ENCODE assay signal across 16 cellular contexts in the genomic region with DNA sequence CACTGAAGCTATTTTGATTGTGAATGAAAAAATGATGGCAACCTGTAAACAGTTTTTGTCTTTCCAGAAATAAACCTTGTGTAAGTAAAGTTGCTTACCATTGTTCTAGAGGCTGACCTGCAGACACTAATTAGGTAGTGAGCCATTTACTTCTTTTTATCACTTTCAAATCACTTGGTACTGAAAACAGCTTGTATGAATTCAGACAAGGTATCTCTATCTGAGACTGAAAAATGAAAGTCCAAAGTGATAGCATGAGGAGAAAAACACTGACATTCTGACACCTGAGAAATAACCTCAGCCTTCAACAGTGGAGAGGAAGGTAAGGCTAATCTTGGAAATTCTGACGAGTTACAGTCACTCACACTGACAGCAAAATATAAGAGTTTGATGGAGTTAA.
DNase-seq lines count a peak whose midpoint lies in the region; ATAC-seq, FAIRE-seq and TF ChIP-seq lines count a peak whose summit lies in the region.
"Had no signal": no experiment of that assay in that cellular context is flagged by ENCODE, and none has a peak within 500 bp of the region (broad histone marks: within the 10 kb centered on the region; RNA-seq: fewer than 3 reads in every experiment).

No MANE protein-coding gene starts in this region.

- SMC1A ChIA-PET in GM12878 (lab: Charles Lee; ENCODE audit: uncharacterized antibody, unreplicated experiment) = no interaction called here

- DNase-seq in GM06990 (ENCODE audit: extremely low read depth, insufficient read length) (peak; percentile 7), GM12878 (ENCODE audit: low read depth, low spot score) (no peak), H7 (no peak), NCI-H2107 (lab: John Stamatoyannopoulos, UW) (no peak)
- DNase-seq: IMR-90, Kasumi-1, NCI-H1105, NCI-H187, NCI-H526 treated with DMSO at 0.1 percent for 48 hours, SHP77 treated with DMSO at 0.1 percent for 48 hours had no signal

- no peak for TF ChIP-seq RAD21 in GM12878 (IDR thresholded peaks at IDR 0.05; ENCODE audit: insufficient read depth, low read depth, low read length)

- intact Hi-C loops in GM12878 (cut with micrococcal nuclease; ENCODE audit: unreplicated experiment) = no loop called here

- H3K9me3 ChIP-seq in GM12878 (replicated peaks; ENCODE audit: control insufficient read depth, insufficient read depth, low read length) = no peaks in the 10 kb centered on the region
- H3K9me3 ChIP-seq: A549; BLaER1 treated with 17β-estradiol and CSF1 and Interleukin-3, amounts not matched to agents 10 nM and 100 nM; HAP-1 had no signal

- RAD21 ChIA-PET in GM12878 (lab: Charles Lee; ENCODE audit: unreplicated experiment) = no interaction called here

- in situ Hi-C loops in GM12878 (cut with MboI) = no loop called here

- H3K27ac ChIP-seq in GM12878 (ENCODE audit: control insufficient read depth, insufficient read depth) = no peak overlapping the region
- H3K27ac ChIP-seq: A549; BLaER1 treated with 17β-estradiol and CSF1 and Interleukin-3, amounts not matched to agents 10 nM and 100 nM had no signal

- TF ChIP-seq CTCF in GM06990 (IDR thresholded peaks at IDR 0.05; ENCODE audit: insufficient read depth, low read length, poor library complexity, severe bottlenecking) (no peak), GM12878 (IDR thresholded peaks at IDR 0.05 in 2 of 3, conservative IDR thresholded peaks at IDR 0.05 in 1 of 3; ENCODE audit: control insufficient read depth in 2 of 3, extremely low read depth in 1 of 3, insufficient read depth in 1 of 3, low read depth in 3 of 3, low read length in 3 of 3) (no peak)

- no peak overlapping the region for H3K9ac ChIP-seq in GM12878 (ENCODE audit: control insufficient read depth, insufficient read depth, low read length)
- H3K9ac ChIP-seq: BLaER1 treated with 17β-estradiol and CSF1 and Interleukin-3, amounts not matched to agents 10 nM and 100 nM had no signal

- no TSS peak for BruUV-seq in GM12878 (replicated peaks; lab: Mats Ljungman, UMichigan)

- no peak overlapping the region for H2AFZ ChIP-seq in GM12878 (ENCODE audit: control insufficient read depth, low read depth, low read length)

- no peak for TF ChIP-seq EP300 in GM12878 (IDR thresholded peaks at IDR 0.05; ENCODE audit: borderline replicate concordance in 1 of 2, control insufficient read depth in 1 of 2, low read depth in 2 of 2, low read length in 2 of 2)

- no peaks in the 10 kb centered on the region for H3K79me2 ChIP-seq in GM12878 (ENCODE audit: control insufficient read depth, insufficient read depth, low read length)

- CTCF ChIA-PET in GM12878 (lab: Yijun Ruan, JAX) = interaction anchor here (0.6 kb wide), 2 partner anchors 279 to 503 kb away, joined by 3 read pairs; no protein-coding TSS in a partner anchor

- H4K20me1 ChIP-seq in GM12878 (ENCODE audit: control insufficient read depth, insufficient read depth) = no peaks in the 10 kb centered on the region

- TF ChIP-seq POLR2A in GM12878 (IDR thresholded peaks at IDR 0.05; ENCODE audit: low read depth, low read length) = no peak

- H3K4me2 ChIP-seq in GM12878 (ENCODE audit: control insufficient read depth, insufficient read depth) = no peak overlapping the region
- H3K4me2 ChIP-seq: A549 had no signal

- FAIRE-seq in GM12878 (lab: Jason Lieb, UNC) = no peak
- FAIRE-seq: A549 had no signal

- peak; percentile 31 for ATAC-seq in GM19035 (IDR thresholded peaks at IDR 0.05; ENCODE audit: unreplicated experiment)
- ATAC-seq in HG02870 (IDR thresholded peaks at IDR 0.05; ENCODE audit: unreplicated experiment) = peak; percentile 45
- peak; percentile 54; the same call in 2 of the 3 replicates for ATAC-seq in GM12878
- ATAC-seq in HG02884 (IDR thresholded peaks at IDR 0.05; ENCODE audit: unreplicated experiment) = no peak
- ATAC-seq: A549 had no signal

- 0% methylated on average over 1 of the region's 1 CpG for WGBS in GM12878 (ENCODE audit: insufficient coverage, insufficient replicate concordance, low lambda C conversion rate, missing lambda C conversion rate)

- no peaks in the 10 kb centered on the region for H3K36me3 ChIP-seq in GM06990 (ENCODE audit: control insufficient read depth, insufficient read depth, low read length)
- H3K36me3 ChIP-seq in GM12878 (ENCODE audit: control insufficient read depth in 2 of 2, insufficient read depth in 2 of 2, low read length in 1 of 2) = no peaks in the 10 kb centered on the region
- no peaks in the 10 kb centered on the region for H3K36me3 ChIP-seq in H7 (replicated peaks; ENCODE audit: control insufficient read depth, insufficient read depth, low read length)
- H3K36me3 ChIP-seq: BLaER1 treated with 17β-estradiol and CSF1 and Interleukin-3, amounts not matched to agents 10 nM and 100 nM; HAP-1 had no signal

- H3K4me3 ChIP-seq in GM06990 (replicated peaks; ENCODE audit: low read depth, low read length) (no peak overlapping the region), GM12878 (no peak overlapping the region), H7 (ENCODE audit: insufficient read depth, low read depth, low read length) (no peak overlapping the region)
- H3K4me3 ChIP-seq: A549; BLaER1 treated with 17β-estradiol and CSF1 and Interleukin-3, amounts not matched to agents 10 nM and 100 nM; HAP-1 had no signal

- POLR2A ChIA-PET in GM12878 (lab: Charles Lee) = no interaction called here

- H3K27me3 ChIP-seq in GM06990 (replicated peaks; ENCODE audit: control insufficient read depth, insufficient read depth, low read length) (no peaks in the 10 kb centered on the region), GM12878 (replicated peaks in 1 of 2; ENCODE audit: control insufficient read depth in 2 of 2, insufficient read depth in 2 of 2, low read length in 1 of 2) (no peaks in the 10 kb centered on the region; a peak in 1 of 4 replicates), H7 (ENCODE audit: control insufficient read depth, insufficient read depth, low read length) (no peaks in the 10 kb centered on the region)

- H3K4me1 ChIP-seq in GM12878 (ENCODE audit: control insufficient read depth, insufficient read depth, low read length) = no peaks in the 10 kb centered on the region
- H3K4me1 ChIP-seq: A549 had no signal

TF ChIP-seq in GM12878, 131 proteins besides CTCF, POLR2A, EP300 and RAD21:
- TF ChIP-seq, protein P1, sequence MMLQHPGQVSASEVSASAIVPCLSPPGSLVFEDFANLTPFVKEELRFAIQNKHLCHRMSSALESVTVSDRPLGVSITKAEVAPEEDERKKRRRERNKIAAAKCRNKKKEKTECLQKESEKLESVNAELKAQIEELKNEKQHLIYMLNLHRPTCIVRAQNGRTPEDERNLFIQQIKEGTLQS (IDR thresholded peaks at IDR 0.05; ENCODE audit: borderline replicate concordance, extremely low read depth, low read depth, low read length) = no peak
- TF ChIP-seq, protein P2, sequence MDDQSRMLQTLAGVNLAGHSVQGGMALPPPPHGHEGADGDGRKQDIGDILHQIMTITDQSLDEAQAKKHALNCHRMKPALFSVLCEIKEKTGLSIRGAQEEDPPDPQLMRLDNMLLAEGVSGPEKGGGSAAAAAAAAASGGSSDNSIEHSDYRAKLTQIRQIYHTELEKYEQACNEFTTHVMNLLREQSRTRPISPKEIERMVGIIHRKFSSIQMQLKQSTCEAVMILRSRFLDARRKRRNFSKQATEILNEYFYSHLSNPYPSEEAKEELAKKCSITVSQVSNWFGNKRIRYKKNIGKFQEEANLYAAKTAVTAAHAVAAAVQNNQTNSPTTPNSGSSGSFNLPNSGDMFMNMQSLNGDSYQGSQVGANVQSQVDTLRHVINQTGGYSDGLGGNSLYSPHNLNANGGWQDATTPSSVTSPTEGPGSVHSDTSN (IDR thresholded peaks at IDR 0.05; ENCODE audit: insufficient replicate concordance, low read depth, low read length) = no peak
- TF ChIP-seq ZSCAN29 (IDR thresholded peaks at IDR 0.05) (no peak), RB1 (IDR thresholded peaks at IDR 0.05; ENCODE audit: borderline replicate concordance) (no peak), MTA2 (IDR thresholded peaks at IDR 0.05; ENCODE audit: low read depth) (no peak), MTA3 (IDR thresholded peaks at IDR 0.05; ENCODE audit: borderline replicate concordance, low read length) (no peak)
TF ChIP-seq in GM12878: peak in this region for 0.
